ENCODE assay signal across 8 cellular contexts in the genomic region with DNA sequence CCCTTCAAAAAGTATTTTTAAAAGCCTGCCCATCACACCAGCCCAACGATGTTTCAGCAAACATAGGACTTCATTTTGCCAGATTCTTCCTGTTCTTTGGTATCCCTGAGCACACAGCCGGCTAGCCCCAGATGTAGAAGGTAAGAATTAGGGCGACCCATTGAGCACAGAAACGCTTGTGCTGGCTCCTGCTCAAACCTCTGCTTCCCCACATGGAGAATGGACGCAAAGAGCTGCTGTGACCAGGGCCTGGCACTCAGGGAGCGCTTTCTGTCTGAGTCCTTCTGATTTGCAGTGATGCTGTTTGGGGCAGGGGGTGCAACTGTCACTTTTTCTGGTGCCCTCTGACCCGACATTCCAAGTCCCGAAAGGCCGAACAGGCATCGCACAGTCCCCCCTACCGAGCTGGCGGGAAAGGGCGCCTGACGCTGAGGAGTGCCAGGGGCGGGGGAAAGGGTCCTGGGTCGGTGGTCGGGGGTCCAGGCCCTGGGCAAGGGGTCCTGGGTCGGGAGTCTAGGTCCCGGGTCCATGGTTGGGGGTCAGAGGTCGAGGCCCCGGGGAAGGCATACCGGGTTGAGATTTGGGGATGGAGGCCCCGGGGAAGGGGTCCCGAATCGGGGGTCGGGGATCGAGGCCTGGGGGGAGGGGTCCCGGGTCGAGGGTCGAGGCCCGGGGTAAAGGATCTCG. TPM values are rescaled to one million over a fixed set of nuclear protein-coding genes. Genes with fewer than 3 reads are reported as not detected.
DNase-seq lines count a peak whose midpoint lies in the region; ATAC-seq and TF ChIP-seq lines count a peak whose summit lies in the region.

No MANE protein-coding gene starts in this region.

- BruUV-seq in Panc1 (replicated peaks; lab: Mats Ljungman, UMichigan): no TSS peak

- TF ChIP-seq CTCF in CD14-positive monocyte (IDR thresholded peaks at IDR 0.05) (no peak), Panc1 (IDR thresholded peaks at IDR 0.05) (no peak), epithelial cell of proximal tubule (conservative IDR thresholded peaks at IDR 0.05; ENCODE audit: low read depth, low read length) (no peak), neutrophil (IDR thresholded peaks at IDR 0.05) (no peak), GM13976 (IDR thresholded peaks at IDR 0.05; ENCODE audit: borderline replicate concordance, control extremely low read depth, extremely low read depth, insufficient read depth, missing control alignments) (no peak)

- POLR2A ChIA-PET in Panc1 (lab: Charles Lee): interaction anchor here (0.6 to 0.9 kb wide), 3 partner anchors 8 to 56 kb away, joined by 3 to 11 read pairs (median 9); no protein-coding TSS in a partner anchor

- in situ Hi-C loops in Panc1 (cut with HindIII; ENCODE audit: low pct_unique_long_range_greater_than_20kb, low sequenced_read_pairs): no loop called here
- in situ Hi-C loops in GM13976 (cut with MboI; ENCODE audit: low sequenced_read_pairs, unreplicated experiment): no loop called here

- peaks cover 0 to 1% (median 0%) of the 10 kb centered on the region in 3 donors for H3K27me3 Mint-ChIP-seq in CD14-positive monocyte (ENCODE audit: low read depth in 3 of 3)

- CTCF ChIA-PET in Panc1 (lab: Charles Lee): interaction anchor here (0.6 kb wide), 1 partner anchor 98 kb away, joined by 10 read pairs; no protein-coding TSS in a partner anchor

- no peak for DNase-seq in CD14-positive monocyte (ENCODE audit: low spot score)
- no peak for DNase-seq in Panc1 (ENCODE audit: low read depth, low spot score)
- no peak for DNase-seq in epithelial cell of proximal tubule (ENCODE audit: low read depth)
- no peak for DNase-seq in EL
- DNase-seq in GM13976 (ENCODE audit: low spot score): no peak
- DNase-seq in LoVo (ENCODE audit: low spot score): no peak

- H3K27me3 ChIP-seq in Panc1 (ENCODE audit: control insufficient read depth, insufficient read depth, low read length): no peaks in the 10 kb centered on the region
- no peaks in the 10 kb centered on the region for H3K27me3 ChIP-seq in neutrophil

- peaks cover 29% of the 10 kb centered on the region for H3K4me1 Mint-ChIP-seq in CD14-positive monocyte

- no peaks in the 10 kb centered on the region for H3K9me3 Mint-ChIP-seq in CD14-positive monocyte

- no peak for ATAC-seq in Panc1
- ATAC-seq in GM18868 (IDR thresholded peaks at IDR 0.05; ENCODE audit: unreplicated experiment): no peak

- H3K27ac ChIP-seq in Panc1 (ENCODE audit: low read length): peak overlapping the region; percentile 59
- peak overlapping the region; percentile 89 for H3K27ac ChIP-seq in neutrophil

- H3K36me3 ChIP-seq in Panc1 (ENCODE audit: control insufficient read depth, insufficient read depth, low read length) (peaks cover 18% of the 10 kb centered on the region), neutrophil (peaks cover 28% of the 10 kb centered on the region)

- H3K4me3 ChIP-seq in Panc1 (ENCODE audit: low read depth in 2 of 2, low read length in 2 of 2) (peak overlapping the region; percentile 92 to 96), epithelial cell of proximal tubule (ENCODE audit: low read depth, low read length) (peak overlapping the region; percentile 88), neutrophil (ENCODE audit: low read depth in 1 of 2, low read length in 1 of 2) (peak overlapping the region; percentile 82 to 99)

- H3K36me3 Mint-ChIP-seq in CD14-positive monocyte: peaks cover 24 to 44% of the 10 kb centered on the region in 2 donors

- H3K4me3 Mint-ChIP-seq in CD14-positive monocyte: peak overlapping the region; percentile 75 to 86

- intact Hi-C loops in CD14-positive monocyte (cut with micrococcal nuclease): no loop called here
- intact Hi-C loops in Panc1 (cut with micrococcal nuclease; ENCODE audit: unreplicated experiment): no loop called here

- H3K9me3 ChIP-seq in Panc1 (ENCODE audit: control insufficient read depth, insufficient read depth, low read depth, low read length) (no peaks in the 10 kb centered on the region), neutrophil (no peaks in the 10 kb centered on the region)

- H3K27ac Mint-ChIP-seq in CD14-positive monocyte: peak overlapping the region; percentile 59 to 92 (median 79)

- H3K4me1 ChIP-seq in Panc1 (ENCODE audit: control insufficient read depth, insufficient read depth, low read length) (no peaks in the 10 kb centered on the region), neutrophil (ENCODE audit: control insufficient read depth in 1 of 2, insufficient read depth in 1 of 2, low read depth in 1 of 2, low read length in 1 of 2) (peaks cover 16 to 17% of the 10 kb centered on the region in 2 experiments)

RNA-seq across cellular contexts. Expression of a gene that starts 0.9 kb away (rescaled TPM):
- 10 to 100 TPM; 57.3 to 76.6 TPM for polyA plus RNA-seq in CD14-positive monocyte
- total RNA-seq in Panc1 (2021; ENCODE audit: unreplicated experiment) (98.0 TPM), epithelial cell of proximal tubule (132 and 160 TPM in 2 replicates)
- 121 TPM for polyA plus RNA-seq in Panc1 (2012; ENCODE audit: insufficient read length)

RNA-seq across cellular contexts. Expression of a gene that starts 1.1 kb away (rescaled TPM):
- 1 to 10 TPM; 1.4 to 1.8 TPM for polyA plus RNA-seq in CD14-positive monocyte
- total RNA-seq in Panc1 (2021; ENCODE audit: unreplicated experiment) (18.3 TPM), epithelial cell of proximal tubule (8.1 and 8.2 TPM in 2 replicates)
- polyA plus RNA-seq in Panc1 (2012; ENCODE audit: insufficient read length): 12.4 TPM

RNA-seq across cellular contexts. Expression of a gene that starts 29.9 kb away (rescaled TPM):
- 10 to 100 TPM; 16.5 to 18.3 TPM for polyA plus RNA-seq in CD14-positive monocyte
- total RNA-seq in Panc1 (2021; ENCODE audit: unreplicated experiment) (52.6 TPM), epithelial cell of proximal tubule (35.1 and 57.2 TPM in 2 replicates)
- polyA plus RNA-seq in Panc1 (2012; ENCODE audit: insufficient read length): 54.0 TPM

RNA-seq across cellular contexts. Expression of a gene that starts 43.1 kb away (rescaled TPM):
- polyA plus RNA-seq in CD14-positive monocyte: not detected
- 0.18 TPM for total RNA-seq in Panc1 (2021; ENCODE audit: unreplicated experiment)
- polyA plus RNA-seq in Panc1 (2012; ENCODE audit: insufficient read length): 0.78 TPM
- 0.65 and 5.0 TPM in 2 replicates for total RNA-seq in epithelial cell of proximal tubule

RNA-seq across cellular contexts. Expression of a gene that starts 44.9 kb away (rescaled TPM):
- 10 to 100 TPM in 1 of 2 donors, 1 to 10 TPM in 1; 10.0 to 15.1 TPM for polyA plus RNA-seq in CD14-positive monocyte
- total RNA-seq in Panc1 (2021; ENCODE audit: unreplicated experiment) (12.7 TPM), epithelial cell of proximal tubule (16.5 and 39.3 TPM in 2 replicates)
- polyA plus RNA-seq in Panc1 (2012; ENCODE audit: insufficient read length): 16.0 TPM
